Comparison of ENCODE assay signal across 8 cellular contexts in genomic region chr10:96673318-96674099, GRCh38. TPM values are rescaled to one million over a fixed set of nuclear protein-coding genes. Genes with fewer than 3 reads are reported as not detected.
A peak's percentile ranks its signal among the peaks of the same experiment; 100 is the strongest.
DNase-seq lines count a peak whose midpoint lies in the region; ATAC-seq and TF ChIP-seq lines count a peak whose summit lies in the region.

No MANE protein-coding gene starts in this region.

- ATAC-seq in HG02763 (IDR thresholded peaks at IDR 0.05; ENCODE audit: unreplicated experiment) (peak; percentile 56), Right ventricle myocardium superior (ENCODE audit: poor library complexity) (peak; percentile 80), PC-3 (no peak)

- H3K4me1 ChIP-seq in Peyer's patch (peaks cover 0 to 16% (median 2%) of the 10 kb centered on the region in 4 donors), PC-3 (ENCODE audit: insufficient read depth, low read length) (peaks cover 6% of the 10 kb centered on the region; the same call in 1 of the 2 replicates)

- H3K36me3 ChIP-seq in GM06990 (ENCODE audit: control insufficient read depth, insufficient read depth, low read length), result no peaks in the 10 kb centered on the region; the same call in none of the 2 replicates
- no peaks in the 10 kb centered on the region for H3K36me3 ChIP-seq in Peyer's patch
- no peaks in the 10 kb centered on the region for H3K36me3 ChIP-seq in PC-3 (ENCODE audit: low read depth, low read length)

- no peak overlapping the region for H3K4me2 ChIP-seq in PC-3 (ENCODE audit: low read length)

- no TSS peak for BruUV-seq in PC-3 (replicated peaks; lab: Mats Ljungman, UMichigan)

- peak overlapping the region; percentile 56 to 82 (median 72) for H3K27ac ChIP-seq in Peyer's patch
- H3K27ac ChIP-seq in PC-3 (ENCODE audit: low read length), result no peak overlapping the region

- no peaks in the 10 kb centered on the region for H3K79me2 ChIP-seq in PC-3 (ENCODE audit: low read length)

- POLR2A ChIA-PET in PC-3 (lab: Charles Lee; ENCODE audit: unreplicated experiment), result no interaction called here

- H3K9me2 ChIP-seq in PC-3 (replicated peaks; ENCODE audit: low read length), result no peaks in the 10 kb centered on the region

- H3K4me3 ChIP-seq in GM06990 (replicated peaks; ENCODE audit: low read depth, low read length) (0 out of 2 replicates have a peak overlapping the region, but pooled peaks have one; percentile 15), Peyer's patch (peak overlapping the region in 2 of 4 donors; percentile 20 to 21), PC-3 (ENCODE audit: low read length) (no peak overlapping the region)

- no peaks in the 10 kb centered on the region for H4K20me1 ChIP-seq in PC-3 (ENCODE audit: low read length)

- CTCF ChIA-PET in PC-3 (lab: Charles Lee), result no interaction called here

- DNase-seq in GM06990 (ENCODE audit: extremely low read depth, insufficient read length), result no peak
- DNase-seq in Peyer's patch, result peak in 2 of 3 donors; percentile 88 to 89
- peak; percentile 52 for DNase-seq in Right ventricle myocardium superior
- peak; percentile 90 for DNase-seq in renal cortical epithelial cell (ENCODE audit: low read depth)
- DNase-seq in PC-3, result no peak
- no peak for DNase-seq in HPDE6-E6E7 (ENCODE audit: extremely low spot score)
- DNase-seq in COR-L47 (lab: John Stamatoyannopoulos, UW), result no peak

- no peak for TF ChIP-seq CTCF in GM06990 (IDR thresholded peaks at IDR 0.05; ENCODE audit: insufficient read depth, low read length, poor library complexity, severe bottlenecking)
- no peak for TF ChIP-seq CTCF in Peyer's patch (IDR thresholded peaks at IDR 0.05)
- no peak for TF ChIP-seq CTCF in PC-3 (conservative IDR thresholded peaks at IDR 0.05; ENCODE audit: low read depth, low read length)

- TF ChIP-seq POLR2A in Peyer's patch (IDR thresholded peaks at IDR 0.05), result no peak

- no peak overlapping the region for H2AFZ ChIP-seq in PC-3 (ENCODE audit: low read length)

- H3K9ac ChIP-seq in PC-3 (ENCODE audit: low read length), result no peak overlapping the region

- no peaks in the 10 kb centered on the region for H3K27me3 ChIP-seq in GM06990 (replicated peaks; ENCODE audit: control insufficient read depth, insufficient read depth, low read length)
- no peaks in the 10 kb centered on the region for H3K27me3 ChIP-seq in Peyer's patch
- no peaks in the 10 kb centered on the region for H3K27me3 ChIP-seq in PC-3 (ENCODE audit: low read length)

- no peaks in the 10 kb centered on the region for H3F3A ChIP-seq in PC-3 (ENCODE audit: low read length, unreplicated experiment)

- H3K9me3 ChIP-seq in Peyer's patch, result no peaks in the 10 kb centered on the region
- no peaks in the 10 kb centered on the region for H3K9me3 ChIP-seq in PC-3 (ENCODE audit: low read length)

- intact Hi-C loops in Right ventricle myocardium superior (cut with DNase I), result no loop called here
- intact Hi-C loops in PC-3 (cut with micrococcal nuclease), result no loop called here

RNA-seq across cellular contexts. Expression of gene PIK3AP1, which starts 46.8 kb away (rescaled TPM):
- 100 to 1,000 TPM in 1 of 4 donors, 10 to 100 TPM in 2, 1 to 10 TPM in 1; 5.8 to 111 (median 13.4) TPM for total RNA-seq in Peyer's patch
- 6.9 TPM for total RNA-seq in Right ventricle myocardium superior
- 5.4 and 14.9 TPM in 2 replicates for total RNA-seq in renal cortical epithelial cell
- total RNA-seq in PC-3 (2014; rRNA removed), result 3.7 and 4.7 TPM in 2 replicates

Comparison
In these comparisons a context has a peak if more than half of its experiments do, and no peak if none do; other contexts are left out.
1. DNase-seq: peak in Peyer's patch (2 of 3), Right ventricle myocardium superior (single experiment) and renal cortical epithelial cell (single experiment); none in GM06990 (single experiment), PC-3 (single experiment), HPDE6-E6E7 (single experiment) and COR-L47 (single experiment).